In genomic region chr6:136077834-136078576, GRCh38 we compare ENCODE assay signal across 15 cellular contexts.
DNase-seq lines count a peak whose midpoint lies in the region; ATAC-seq and TF ChIP-seq lines count a peak whose summit lies in the region.
"Had no signal": no experiment of that assay in that cellular context is flagged by ENCODE, and none has a peak within 500 bp of the region (broad histone marks: within the 10 kb centered on the region; RNA-seq: fewer than 3 reads in every experiment).

No MANE protein-coding gene starts in this region.

- intact Hi-C loops in left ventricle myocardium inferior (cut with micrococcal nuclease) (no loop called here), OCI-LY7 (cut with micrococcal nuclease; ENCODE audit: unreplicated experiment) (no loop called here), PC-9 (cut with micrococcal nuclease; ENCODE audit: unreplicated experiment) (no loop called here)

- ATAC-seq in effector memory CD8-positive, alpha-beta T cell (replicated peaks) = no peak

- peak overlapping the region; percentile 88 for H3K27ac ChIP-seq in left ventricle myocardium inferior (replicated peaks)
- no peak overlapping the region for H3K27ac ChIP-seq in OCI-LY7 (ENCODE audit: low read depth, low read length, poor library complexity, severe bottlenecking)
- H3K27ac ChIP-seq in PC-9 = no peak overlapping the region
- H3K27ac ChIP-seq: SK-N-MC had no signal

- no peak overlapping the region for H3K27ac Mint-ChIP-seq in effector memory CD8-positive, alpha-beta T cell
- H3K27ac Mint-ChIP-seq: CD4-positive, CD25-positive, alpha-beta regulatory T cell; dendritic cell treated with granulocyte-macrophage colony-stimulating factor and Interleukin-4, amounts not matched to agents 40 ng/mL and 50 ng/mL, for 4 days; type B pancreatic cell had no signal

- H3K4me1 Mint-ChIP-seq in effector memory CD8-positive, alpha-beta T cell (ENCODE audit: low read depth in 2 of 2) = no peaks in the 10 kb centered on the region
- H3K4me1 Mint-ChIP-seq: CD4-positive, CD25-positive, alpha-beta regulatory T cell had no signal

- no peaks in the 10 kb centered on the region for H4K20me1 ChIP-seq in OCI-LY7 (ENCODE audit: insufficient read depth, low read length)
- H4K20me1 ChIP-seq in PC-9 (ENCODE audit: insufficient read depth) = no peaks in the 10 kb centered on the region

- peak; percentile 58 for DNase-seq in AG08396 (ENCODE audit: low spot score)
- peak; percentile 97 for DNase-seq in HS-5 (ENCODE audit: low read depth)
- peak; percentile 91 for DNase-seq in astrocyte of the spinal cord (ENCODE audit: low read depth, low spot score)
- DNase-seq in left ventricle myocardium inferior = no peak
- DNase-seq in effector memory CD8-positive, alpha-beta T cell = no peak
- DNase-seq in activated CD4-positive, alpha-beta T cell treated with anti-CD3 and anti-CD28 coated beads for 48 hours = no peak
- no peak for DNase-seq in OCI-LY7 (ENCODE audit: low spot score)
- no peak for DNase-seq in PC-9
- DNase-seq: activated CD4-positive, alpha-beta T cell treated with anti-CD3 and anti-CD28 coated beads for 4 hours; activated effector memory CD4-positive, alpha-beta T cell treated with anti-CD3 and anti-CD28 coated beads, Interleukin-2, amount 50 U/mL, for 16 hours; CD4-positive, CD25-positive, alpha-beta regulatory T cell; small intestine had no signal

- H3K27me3 Mint-ChIP-seq in effector memory CD8-positive, alpha-beta T cell = peaks cover 12 to 20% of the 10 kb centered on the region in 2 donors
- H3K27me3 Mint-ChIP-seq: dendritic cell treated with granulocyte-macrophage colony-stimulating factor and Interleukin-4, amounts not matched to agents 40 ng/mL and 50 ng/mL, for 4 days; type B pancreatic cell had no signal

- no peaks in the 10 kb centered on the region for H3K9me3 Mint-ChIP-seq in effector memory CD8-positive, alpha-beta T cell
- H3K9me3 Mint-ChIP-seq: dendritic cell treated with granulocyte-macrophage colony-stimulating factor and Interleukin-4, amounts not matched to agents 40 ng/mL and 50 ng/mL, for 4 days had no signal

- H3K9me2 ChIP-seq in OCI-LY7 (ENCODE audit: insufficient read depth, low read length) (no peaks in the 10 kb centered on the region), PC-9 (ENCODE audit: insufficient read depth) (no peaks in the 10 kb centered on the region)

- no peak overlapping the region for H3K4me3 Mint-ChIP-seq in effector memory CD8-positive, alpha-beta T cell
- H3K4me3 Mint-ChIP-seq: CD4-positive, CD25-positive, alpha-beta regulatory T cell; dendritic cell treated with granulocyte-macrophage colony-stimulating factor and Interleukin-4, amounts not matched to agents 40 ng/mL and 50 ng/mL, for 4 days; type B pancreatic cell had no signal

- H3K9me3 ChIP-seq in left ventricle myocardium inferior (replicated peaks) = no peaks in the 10 kb centered on the region
- H3K9me3 ChIP-seq in OCI-LY7 (ENCODE audit: low read length) = no peaks in the 10 kb centered on the region
- H3K9me3 ChIP-seq in PC-9 (ENCODE audit: insufficient read depth, low read depth) = no peaks in the 10 kb centered on the region

- H3K4me2 ChIP-seq in OCI-LY7 (ENCODE audit: low read length) (no peak overlapping the region), PC-9 (no peak overlapping the region)

- POLR2A ChIA-PET in OCI-LY7 (lab: Charles Lee) = no interaction called here
- POLR2A ChIA-PET in PC-9 (lab: Charles Lee; ENCODE audit: unreplicated experiment) = no interaction called here

- H3K36me3 Mint-ChIP-seq in effector memory CD8-positive, alpha-beta T cell (ENCODE audit: insufficient read depth) = no peaks in the 10 kb centered on the region
- H3K36me3 Mint-ChIP-seq: CD4-positive, CD25-positive, alpha-beta regulatory T cell had no signal

- H3K36me3 ChIP-seq in left ventricle myocardium inferior = no peaks in the 10 kb centered on the region
- no peaks in the 10 kb centered on the region for H3K36me3 ChIP-seq in OCI-LY7 (ENCODE audit: insufficient read depth, low read length)
- H3K36me3 ChIP-seq in PC-9 (ENCODE audit: low read depth) = no peaks in the 10 kb centered on the region

- no peaks in the 10 kb centered on the region for H3K79me2 ChIP-seq in OCI-LY7 (ENCODE audit: insufficient read depth, low read depth, low read length)
- no peaks in the 10 kb centered on the region for H3K79me2 ChIP-seq in PC-9 (ENCODE audit: low read depth)

- in situ Hi-C loops in astrocyte of the spinal cord (cut with HindIII; ENCODE audit: low sequenced_read_pairs) = no loop called here

- peaks cover 83% of the 10 kb centered on the region for H3K4me1 ChIP-seq in left ventricle myocardium inferior
- no peaks in the 10 kb centered on the region for H3K4me1 ChIP-seq in OCI-LY7 (ENCODE audit: insufficient read depth, low read length, poor library complexity, severe bottlenecking)
- H3K4me1 ChIP-seq in PC-9 (replicated peaks; ENCODE audit: insufficient read depth) = no peaks in the 10 kb centered on the region

- no peaks in the 10 kb centered on the region for H3K27me3 ChIP-seq in left ventricle myocardium inferior (ENCODE audit: low read depth)
- H3K27me3 ChIP-seq in PC-9 (ENCODE audit: insufficient read depth, low read depth) = no peaks in the 10 kb centered on the region

- TF ChIP-seq CTCF in astrocyte of the spinal cord (IDR thresholded peaks at IDR 0.05; ENCODE audit: low read depth, low read length) (no peak), left ventricle myocardium inferior (IDR thresholded peaks at IDR 0.05; ENCODE audit: borderline replicate concordance) (no peak), OCI-LY7 (conservative IDR thresholded peaks at IDR 0.05; ENCODE audit: low read length) (no peak), PC-9 (conservative IDR thresholded peaks at IDR 0.05) (no peak)

- H3K4me3 ChIP-seq in astrocyte of the spinal cord (ENCODE audit: low read depth, low read length) (no peak overlapping the region), left ventricle myocardium inferior (no peak overlapping the region), OCI-LY7 (ENCODE audit: low read depth, low read length, poor library complexity, severe bottlenecking) (no peak overlapping the region), PC-9 (no peak overlapping the region)
- H3K4me3 ChIP-seq: SK-N-MC had no signal

- BruUV-seq in OCI-LY7 (replicated peaks; lab: Mats Ljungman, UMichigan) = no TSS peak
- no TSS peak for BruUV-seq in PC-9 (replicated peaks; lab: Mats Ljungman, UMichigan)

- CTCF ChIA-PET in OCI-LY7 (lab: Charles Lee; ENCODE audit: unreplicated experiment) = no interaction called here
- CTCF ChIA-PET in PC-9 (lab: Charles Lee) = no interaction called here

- no peak overlapping the region for H2AFZ ChIP-seq in OCI-LY7 (ENCODE audit: low read length)
- no peak overlapping the region; the same call in 1 of the 2 replicates for H2AFZ ChIP-seq in PC-9

- H3F3A ChIP-seq in PC-9 (ENCODE audit: insufficient read depth, low read depth) = no peaks in the 10 kb centered on the region

Comparison
In these comparisons a context has a peak if more than half of its experiments do, and no peak if none do; other contexts are left out.
1. DNase-seq: peak in AG08396 (single experiment), HS-5 (single experiment) and astrocyte of the spinal cord (single experiment); none in left ventricle myocardium inferior (single experiment), effector memory CD8-positive, alpha-beta T cell (0 of 3), activated CD4-positive, alpha-beta T cell treated with anti-CD3 and anti-CD28 coated beads for 48 hours (single experiment), OCI-LY7 (single experiment) and PC-9 (0 of 2).